Comparison of ENCODE assay signal across 12 cellular contexts in genomic region chr6:2943564-2943955, GRCh38. TPM values are rescaled to one million over a fixed set of nuclear protein-coding genes. Genes with fewer than 3 reads are reported as not detected.
DNase-seq lines count a peak whose midpoint lies in the region; ATAC-seq and TF ChIP-seq lines count a peak whose summit lies in the region.
"Had no signal": no experiment of that assay in that cellular context is flagged by ENCODE, and none has a peak within 500 bp of the region (broad histone marks: within the 10 kb centered on the region; RNA-seq: fewer than 3 reads in every experiment).

No MANE protein-coding gene starts in this region.

- H3K4me1 ChIP-seq in heart right ventricle (peaks cover 9 to 61% (median 23%) of the 10 kb centered on the region in 9 donors), thymus (ENCODE audit: control insufficient read depth, insufficient read depth, low read length) (peaks cover 7% of the 10 kb centered on the region)
- H3K4me1 ChIP-seq: body of pancreas had no signal

- ATAC-seq in heart right ventricle (no peak), memory B cell (ENCODE audit: low read depth) (no peak), HG03159 (IDR thresholded peaks at IDR 0.05; ENCODE audit: unreplicated experiment) (no peak)
- ATAC-seq: body of pancreas had no signal

- peaks cover 10% of the 10 kb centered on the region for H3K36me3 Mint-ChIP-seq in memory B cell

- H3K4me3 Mint-ChIP-seq in memory B cell, result peak overlapping the region; percentile 79

- 85 to 94% methylated on average over 5 of the region's 5 CpGs for WGBS in heart right ventricle, 2 donors
- 85% methylated on average over 5 of the region's 5 CpGs for WGBS in thymus

- peak overlapping the region; percentile 92 for H3K27ac Mint-ChIP-seq in memory B cell

- H3K36me3 ChIP-seq in heart right ventricle (peaks cover 0 to 22% (median 10%) of the 10 kb centered on the region in 9 donors), thymus (ENCODE audit: control insufficient read depth, insufficient read depth) (no peaks in the 10 kb centered on the region), WERI-Rb-1 (no peaks in the 10 kb centered on the region)

- no peaks in the 10 kb centered on the region for H3K9me3 ChIP-seq in heart right ventricle
- no peaks in the 10 kb centered on the region for H3K9me3 ChIP-seq in thymus (ENCODE audit: control insufficient read depth)
- no peaks in the 10 kb centered on the region for H3K9me3 ChIP-seq in WERI-Rb-1 (ENCODE audit: severe bottlenecking)
- H3K9me3 ChIP-seq: body of pancreas had no signal

- no peaks in the 10 kb centered on the region for H3K9me3 Mint-ChIP-seq in memory B cell

- H3K4me1 Mint-ChIP-seq in memory B cell, result peaks cover 50% of the 10 kb centered on the region

- TF ChIP-seq CTCF in heart right ventricle (IDR thresholded peaks at IDR 0.05) (no peak), WERI-Rb-1 (IDR thresholded peaks at IDR 0.05; ENCODE audit: low read depth, low read length) (no peak)

- no peak for DNase-seq in heart right ventricle
- no peak for DNase-seq in cardiac septum (ENCODE audit: low spot score)
- DNase-seq in activated CD8-positive, alpha-beta memory T cell treated with anti-CD3 and anti-CD28 coated beads, Interleukin-2, amount 50 U/mL, for 48 hours, result peak; percentile 52
- DNase-seq in memory B cell (ENCODE audit: low spot score in 2 of 2), result no peak
- DNase-seq in WERI-Rb-1, result no peak
- DNase-seq in NK-92 (lab: John Stamatoyannopoulos, UW; ENCODE audit: unreplicated experiment), result no peak
- DNase-seq: body of pancreas, glutamatergic neuron, NCI-H2171 treated with DMSO at 0.1 percent for 48 hours had no signal

- H3K27me3 ChIP-seq in heart right ventricle, result no peaks in the 10 kb centered on the region
- no peaks in the 10 kb centered on the region for H3K27me3 ChIP-seq in thymus (ENCODE audit: control insufficient read depth, insufficient read depth)
- no peaks in the 10 kb centered on the region for H3K27me3 ChIP-seq in WERI-Rb-1 (ENCODE audit: insufficient read depth, low read depth, severe bottlenecking)
- H3K27me3 ChIP-seq: body of pancreas had no signal

- H3K4me3 ChIP-seq in heart right ventricle (peak overlapping the region in 1 of 10 donors; percentile 30), thymus (ENCODE audit: low read length) (no peak overlapping the region), WERI-Rb-1 (ENCODE audit: low read depth, low read length) (no peak overlapping the region)
- H3K4me3 ChIP-seq: body of pancreas had no signal

- no peaks in the 10 kb centered on the region for H3K27me3 Mint-ChIP-seq in memory B cell

- H3K27ac ChIP-seq in heart right ventricle, result peak overlapping the region in 9 of 10 donors; percentile 8 to 75 (median 62)
- H3K27ac ChIP-seq in thymus (ENCODE audit: low read depth), result peak overlapping the region; percentile 85
- no peak overlapping the region for H3K27ac ChIP-seq in WERI-Rb-1
- H3K27ac ChIP-seq: body of pancreas, C4-2B had no signal

- intact Hi-C loops in heart right ventricle (cut with DNase I), result no loop called here
- intact Hi-C loops in cardiac septum (cut with DNase I), result no loop called here

RNA-seq across cellular contexts. Expression of gene SERPINB6, which starts 27.8 kb away (rescaled TPM):
- 100 to 1,000 TPM; 163 to 261 (median 183) TPM for total RNA-seq in heart right ventricle
- polyA plus RNA-seq in heart right ventricle, result 100 to 1,000 TPM; 138 to 153 TPM
- total RNA-seq in cardiac septum, result 171 TPM
- 84.3 TPM for polyA plus RNA-seq in thymus

RNA-seq across cellular contexts. Expression of gene SERPINB9, which starts 40.5 kb away (rescaled TPM):
- 10 to 100 TPM in 1 of 10 donors, 1 to 10 TPM in 9; 3.6 to 10.9 (median 4.8) TPM for total RNA-seq in heart right ventricle
- polyA plus RNA-seq in heart right ventricle, result 1 to 10 TPM; 2.2 to 3.8 TPM
- total RNA-seq in cardiac septum, result 5.3 TPM
- polyA plus RNA-seq in thymus, result 29.5 TPM

RNA-seq across cellular contexts. Expression of gene NQO2, which starts 56.1 kb away (rescaled TPM):
- total RNA-seq in heart right ventricle (10 to 100 TPM; 29.5 to 88.4 (median 48.2) TPM), cardiac septum (37.9 TPM)
- polyA plus RNA-seq in heart right ventricle (100 to 1,000 TPM in 1 of 2 donors, 10 to 100 TPM in 1; 52.3 to 107 TPM), thymus (21.7 TPM)
